In the genomic region with DNA sequence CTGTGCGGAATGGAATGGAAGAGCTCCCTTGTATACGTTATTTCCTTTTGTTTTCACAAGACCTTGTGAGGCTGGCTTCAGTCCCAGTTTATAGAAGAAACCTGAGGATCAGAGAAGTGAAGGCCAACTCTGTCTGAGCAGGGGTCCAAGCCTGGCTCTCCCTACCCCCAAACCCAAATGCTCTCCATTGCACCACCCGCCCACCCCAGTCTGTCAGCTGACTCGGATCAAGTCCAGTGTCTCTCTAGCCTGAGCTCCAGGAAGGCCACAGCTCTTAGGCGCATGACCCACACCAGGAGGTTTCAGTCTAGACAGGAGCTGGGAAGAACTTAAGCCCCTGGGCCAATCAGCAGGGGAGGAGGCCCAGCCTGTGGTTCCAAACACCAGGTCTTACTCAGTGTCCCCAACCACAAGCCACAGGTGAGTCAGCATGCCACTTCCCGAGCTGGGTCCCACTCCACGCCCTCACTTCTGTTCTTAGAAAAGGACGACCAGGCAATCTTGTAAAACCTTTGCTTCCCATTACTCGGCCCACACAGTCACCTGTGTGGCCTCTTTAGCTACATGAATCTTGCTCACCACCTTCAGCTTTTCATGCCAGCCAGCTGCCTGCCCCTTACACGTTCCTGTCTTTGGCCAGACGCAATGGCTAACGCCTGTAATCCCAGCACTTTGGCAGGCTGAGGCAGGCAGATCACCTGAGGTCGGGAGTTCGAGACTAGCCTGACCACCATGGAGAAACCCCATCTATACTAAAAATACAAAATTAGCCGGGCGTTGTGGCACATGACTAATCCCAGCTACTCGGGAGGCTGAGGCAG, we compare ENCODE assay signal across 9 cellular contexts. TPM values are rescaled to one million over a fixed set of nuclear protein-coding genes. Genes with fewer than 3 reads are reported as not detected.
DNase-seq lines count a peak whose midpoint lies in the region; ATAC-seq, FAIRE-seq and TF ChIP-seq lines count a peak whose summit lies in the region.
"Had no signal": no experiment of that assay in that cellular context is flagged by ENCODE, and none has a peak within 500 bp of the region (broad histone marks: within the 10 kb centered on the region; RNA-seq: fewer than 3 reads in every experiment).

No MANE protein-coding gene starts in this region.

- peaks cover 16% of the 10 kb centered on the region for H3K4me1 ChIP-seq in A549
- H3K4me1 ChIP-seq in vagina = peaks cover 40% of the 10 kb centered on the region

- peaks cover 0 to 20% of the 10 kb centered on the region in 2 donors for H3K36me3 ChIP-seq in vagina

- WGBS in A549 (ENCODE audit: missing lambda C conversion rate) = 82% methylated on average over 17 of the region's 17 CpGs

- no peak for TF ChIP-seq EP300 in A549 (IDR thresholded peaks at IDR 0.05)

- no peaks in the 10 kb centered on the region for H3K27me3 ChIP-seq in vagina

- no peak for TF ChIP-seq CTCF in A549 (IDR thresholded peaks at IDR 0.05)
- no peak for TF ChIP-seq CTCF in retinal pigment epithelial cell (conservative IDR thresholded peaks at IDR 0.05; ENCODE audit: low read depth, low read length)
- TF ChIP-seq CTCF in vagina (IDR thresholded peaks at IDR 0.05) = no peak

- ATAC-seq in A549 = no peak
- ATAC-seq in GM21381 (IDR thresholded peaks at IDR 0.05; ENCODE audit: unreplicated experiment) = peak; percentile 70

- no peak for FAIRE-seq in A549 (lab: Jason Lieb, UNC)

- TF ChIP-seq RAD21 in A549 (conservative IDR thresholded peaks at IDR 0.05 in 1 of 2, IDR thresholded peaks at IDR 0.05 in 1 of 2) = no peak

- intact Hi-C loops in vagina (cut with DNase I) = loop anchor here (10.0 kb wide), 1 partner anchor 83 kb away; the partner anchor contains the start of gene CMTM3

- no peak overlapping the region for H3K4me2 ChIP-seq in A549

- POLR2A ChIA-PET in A549 (lab: Yijun Ruan, JAX) = interaction anchor here (1.0 kb wide), 1 partner anchor 10 kb away, joined by 4 read pairs; no protein-coding TSS in a partner anchor

- H3K27ac ChIP-seq in A549 (peak overlapping the region; percentile 22 to 67; a peak in 3 of 6 replicates), vagina (peak overlapping the region; percentile 50)

- TF ChIP-seq POLR2A in A549 (IDR thresholded peaks at IDR 0.05; ENCODE audit: low read length) (no peak), vagina (IDR thresholded peaks at IDR 0.05) (no peak)

- no peak overlapping the region for H3K4me3 ChIP-seq in A549
- H3K4me3 ChIP-seq in retinal pigment epithelial cell (ENCODE audit: low read length) = no peak overlapping the region
- no peak overlapping the region for H3K4me3 ChIP-seq in vagina

- DNase-seq in A549 (ENCODE audit: low read depth in 1 of 2, low spot score in 1 of 2) = no peak
- peak; percentile 61 for DNase-seq in KG1 (lab: John Stamatoyannopoulos, UW)
- peak; percentile 94 to 95 for DNase-seq in activated CD4-positive, alpha-beta T cell treated with anti-CD3 and anti-CD28 coated beads, Interleukin-2, amount 50 U/mL, for 4 hours
- peak; percentile 76 for DNase-seq in effector CD4-positive, alpha-beta T cell
- DNase-seq in retinal pigment epithelial cell (ENCODE audit: low read depth) = peak; percentile 98
- peak in 1 of 2 donors; percentile 88 for DNase-seq in vagina (ENCODE audit: extremely low spot score in 2 of 2)
- no peak for DNase-seq in OCI-M2 (lab: John Stamatoyannopoulos, UW; ENCODE audit: unreplicated experiment)

- CTCF ChIA-PET in A549 (lab: Yijun Ruan, JAX) = interaction anchor here (1.1 to 1.7 kb wide), 8 partner anchors 8 to 351 kb away, joined by 3 to 7 read pairs (median 3); no protein-coding TSS in a partner anchor

- H3K9me3 ChIP-seq in A549 (no peaks in the 10 kb centered on the region), vagina (no peaks in the 10 kb centered on the region)

TF ChIP-seq in A549, 52 proteins besides CTCF, POLR2A, EP300 and RAD21:
- no peak for TF ChIP-seq HOXA7 (CRISPR knock-in tag; IDR thresholded peaks at IDR 0.05)
- no peak for TF ChIP-seq ZSCAN20 (CRISPR knock-in tag; IDR thresholded peaks at IDR 0.05)
- TF ChIP-seq MYC (IDR thresholded peaks at IDR 0.05; ENCODE audit: borderline replicate concordance, low read length) = no peak
- no peak for TF ChIP-seq ZC3H11A (IDR thresholded peaks at IDR 0.05)
- TF ChIP-seq, protein P1, sequence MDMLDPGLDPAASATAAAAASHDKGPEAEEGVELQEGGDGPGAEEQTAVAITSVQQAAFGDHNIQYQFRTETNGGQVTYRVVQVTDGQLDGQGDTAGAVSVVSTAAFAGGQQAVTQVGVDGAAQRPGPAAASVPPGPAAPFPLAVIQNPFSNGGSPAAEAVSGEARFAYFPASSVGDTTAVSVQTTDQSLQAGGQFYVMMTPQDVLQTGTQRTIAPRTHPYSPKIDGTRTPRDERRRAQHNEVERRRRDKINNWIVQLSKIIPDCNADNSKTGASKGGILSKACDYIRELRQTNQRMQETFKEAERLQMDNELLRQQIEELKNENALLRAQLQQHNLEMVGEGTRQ (IDR thresholded peaks at IDR 0.05) = no peak
- no peak for TF ChIP-seq PHF8 (IDR thresholded peaks at IDR 0.05; ENCODE audit: borderline replicate concordance, low read depth)
- no peak for TF ChIP-seq CHD2 (IDR thresholded peaks at IDR 0.05; ENCODE audit: low read length, partially characterized antibody)
- no peak for TF ChIP-seq E2F6 (IDR thresholded peaks at IDR 0.05; ENCODE audit: borderline replicate concordance, low read depth)
- no peak for TF ChIP-seq ESRRA (IDR thresholded peaks at IDR 0.05; ENCODE audit: borderline replicate concordance, low read length)
- no peak for TF ChIP-seq ZFP36 (IDR thresholded peaks at IDR 0.05; ENCODE audit: borderline replicate concordance, partially characterized antibody)
- TF ChIP-seq FOSL2 (IDR thresholded peaks at IDR 0.05) = no peak
- TF ChIP-seq FOSL2 (CRISPR knock-in tag; IDR thresholded peaks at IDR 0.05) = no peak
- no peak for TF ChIP-seq HES2 (IDR thresholded peaks at IDR 0.05)
- TF ChIP-seq MAFK (IDR thresholded peaks at IDR 0.05; ENCODE audit: partially characterized antibody) = no peak
- TF ChIP-seq, protein P2, sequence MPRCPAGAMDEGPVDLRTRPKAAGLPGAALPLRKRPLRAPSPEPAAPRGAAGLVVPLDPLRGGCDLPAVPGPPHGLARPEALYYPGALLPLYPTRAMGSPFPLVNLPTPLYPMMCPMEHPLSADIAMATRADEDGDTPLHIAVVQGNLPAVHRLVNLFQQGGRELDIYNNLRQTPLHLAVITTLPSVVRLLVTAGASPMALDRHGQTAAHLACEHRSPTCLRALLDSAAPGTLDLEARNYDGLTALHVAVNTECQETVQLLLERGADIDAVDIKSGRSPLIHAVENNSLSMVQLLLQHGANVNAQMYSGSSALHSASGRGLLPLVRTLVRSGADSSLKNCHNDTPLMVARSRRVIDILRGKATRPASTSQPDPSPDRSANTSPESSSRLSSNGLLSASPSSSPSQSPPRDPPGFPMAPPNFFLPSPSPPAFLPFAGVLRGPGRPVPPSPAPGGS (IDR thresholded peaks at IDR 0.05) = no peak
- TF ChIP-seq JUN (IDR thresholded peaks at IDR 0.05) = no peak
- TF ChIP-seq HEYL (CRISPR knock-in tag; IDR thresholded peaks at IDR 0.05) = no peak
- TF ChIP-seq RNF2 (IDR thresholded peaks at IDR 0.05; ENCODE audit: borderline replicate concordance, low read depth) = no peak

RNA-seq across cellular contexts. Expression of gene TK2, which starts 27.8 kb away (rescaled TPM):
- polyA plus RNA-seq in A549 (2011; rRNA removed) (29.5 and 36.3 TPM in 2 replicates), A549 (2017; fragmentation: RNase III; extraction: RNeasy Plus Mini Kit Qiagen cat#74134 plus additional on column Dnase treatment) (13.5 to 16.2 TPM (median 13.9 TPM) in 3 replicates)
- polyA plus RNA-seq in A549 (2012; cell fraction: cytosol; rRNA removed) = 9.1 and 11.1 TPM in 2 replicates
- 11.3 and 15.0 TPM in 2 replicates for polyA plus RNA-seq in A549 (2012; cell fraction: nucleus; rRNA removed)
- polyA minus RNA-seq in A549 (2011; rRNA and poly(A)+ RNA removed) = 31.4 and 40.6 TPM in 2 replicates
- total RNA-seq in vagina = 43.2 TPM

RNA-seq across cellular contexts. Expression of gene CKLF, which starts 30.2 kb away (rescaled TPM):
- polyA plus RNA-seq in A549 (2011; rRNA removed) (85.1 and 96.5 TPM in 2 replicates), A549 (2017; fragmentation: RNase III; extraction: RNeasy Plus Mini Kit Qiagen cat#74134 plus additional on column Dnase treatment) (72.8 to 104 TPM (median 87.0 TPM) in 3 replicates)
- 134 and 167 TPM in 2 replicates for polyA plus RNA-seq in A549 (2012; cell fraction: cytosol; rRNA removed)
- polyA plus RNA-seq in A549 (2012; cell fraction: nucleus; rRNA removed) = 43.2 and 60.1 TPM in 2 replicates
- polyA minus RNA-seq in A549 (2011; rRNA and poly(A)+ RNA removed) = 20.9 and 23.0 TPM in 2 replicates
- total RNA-seq in vagina = 52.3 TPM

RNA-seq across cellular contexts. Expression of gene CMTM1, which starts 44.1 kb away (rescaled TPM):
- 1.1 and 1.3 TPM in 2 replicates for polyA plus RNA-seq in A549 (2011; rRNA removed)
- polyA plus RNA-seq in A549 (2012; cell fraction: cytosol; rRNA removed) = 1.9 and 2.7 TPM in 2 replicates
- 1.4 and 1.6 TPM in 2 replicates for polyA plus RNA-seq in A549 (2012; cell fraction: nucleus; rRNA removed)
- 1.5 to 2.1 TPM (median 1.9 TPM) in 3 replicates for polyA plus RNA-seq in A549 (2017; fragmentation: RNase III; extraction: RNeasy Plus Mini Kit Qiagen cat#74134 plus additional on column Dnase treatment)
- 1.3 and 2.6 TPM in 2 replicates for polyA minus RNA-seq in A549 (2011; rRNA and poly(A)+ RNA removed)
- not detected for total RNA-seq in vagina

RNA-seq across cellular contexts. Expression of gene CMTM2, which starts 57.1 kb away (rescaled TPM):
- polyA plus RNA-seq in A549 (2011; rRNA removed) = 0.09 TPM in 1 of 2 replicates, not detected in the other
- polyA plus RNA-seq in A549 (2012; cell fraction: cytosol; rRNA removed) = 0.04 TPM in 1 of 2 replicates, not detected in the other
- 0.16 and 0.33 TPM in 2 replicates for polyA plus RNA-seq in A549 (2012; cell fraction: nucleus; rRNA removed)
- 0.09 to 0.15 TPM in 2 of 3 replicates, not detected in the other for polyA plus RNA-seq in A549 (2017; fragmentation: RNase III; extraction: RNeasy Plus Mini Kit Qiagen cat#74134 plus additional on column Dnase treatment)
- polyA minus RNA-seq in A549 (2011; rRNA and poly(A)+ RNA removed) = not detected in 2 replicates
- not detected for total RNA-seq in vagina
- polyA plus RNA-seq: BJ had no signal

Comparison
In these comparisons a context has a peak if more than half of its experiments do, and no peak if none do; other contexts are left out.
1. DNase-seq: peak in KG1 (single experiment), activated CD4-positive, alpha-beta T cell treated with anti-CD3 and anti-CD28 coated beads, Interleukin-2, amount 50 U/mL, for 4 hours (2 of 2), effector CD4-positive, alpha-beta T cell (single experiment) and retinal pigment epithelial cell (single experiment); none in A549 (0 of 2) and OCI-M2 (single experiment).